In the genomic region with DNA sequence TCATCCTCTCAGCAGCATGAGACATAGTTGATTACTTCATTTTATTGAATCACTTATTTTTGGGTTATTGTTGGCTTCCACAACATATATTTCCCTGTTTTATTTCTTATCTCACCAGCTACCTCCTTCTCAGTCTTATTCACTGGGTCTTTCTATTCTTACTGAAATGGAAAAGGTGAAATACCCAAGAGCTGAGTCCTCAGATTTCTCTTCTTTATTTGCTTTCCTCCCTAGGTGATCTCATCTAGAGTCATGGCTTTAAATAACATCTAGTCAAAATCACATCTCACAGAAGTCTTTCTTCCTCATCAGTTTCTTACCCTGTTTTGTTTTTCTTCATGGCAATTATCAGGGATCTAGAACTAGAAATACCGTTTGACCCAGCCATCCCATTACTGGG, we compare ENCODE assay signal across 19 cellular contexts.
A peak's percentile ranks its signal among the peaks of the same experiment; 100 is the strongest.
DNase-seq lines count a peak whose midpoint lies in the region; ATAC-seq and TF ChIP-seq lines count a peak whose summit lies in the region.
"Had no signal": no experiment of that assay in that cellular context is flagged by ENCODE, and none has a peak within 500 bp of the region (broad histone marks: within the 10 kb centered on the region; RNA-seq: fewer than 3 reads in every experiment).

No MANE protein-coding gene starts in this region.

- no peaks in the 10 kb centered on the region for H3K36me3 ChIP-seq in mesenchymal stem cell (ENCODE audit: control insufficient read depth in 1 of 2, insufficient read depth in 2 of 2, low read depth in 1 of 2, low read length in 2 of 2)
- H3K36me3 ChIP-seq in neural progenitor cell, result no peaks in the 10 kb centered on the region
- H3K36me3 ChIP-seq: HAP-1, ovary, Peyer's patch, sigmoid colon, stomach, upper lobe of right lung had no signal

- DNase-seq in EH (ENCODE audit: low read depth), result peak; percentile 31
- peak; percentile 45 for DNase-seq in MCF 10A (ENCODE audit: unreplicated experiment)
- no peak for DNase-seq in mesenchymal stem cell
- DNase-seq in neural progenitor cell (ENCODE audit: low spot score), result no peak
- no peak for DNase-seq in activated naive CD4-positive, alpha-beta T cell treated with anti-CD3 and anti-CD28 coated beads, Interleukin-2, amount 50 U/mL, for 16 hours
- DNase-seq: activated CD4-positive, alpha-beta T cell treated with anti-CD3 and anti-CD28 coated beads, Interleukin-2, amount 10 ng/mL, durations not matched to agents 7 days and 5 days; NCI-H1417; NCI-H82; ovary; Peyer's patch; sigmoid colon; stimulated activated CD4-positive, alpha-beta T cell treated with anti-CD3 and anti-CD28 coated beads, Interleukin-1b, Interleukin-23, amount 100 ng/mL, for 48 hours; stomach; upper lobe of right lung had no signal

- intact Hi-C loops in MCF 10A (cut with micrococcal nuclease), result loop anchor here (5.0 kb wide), 2 partner anchors 104 to 149 kb away; a partner anchor contains a TSS

- WGBS in mesenchymal stem cell, result no CpG with 5 or more reads among the region's 1 CpG

- no peaks in the 10 kb centered on the region for H3K79me1 ChIP-seq in mesenchymal stem cell (replicated peaks; ENCODE audit: low read length, poor library complexity, severe bottlenecking)

- no peak overlapping the region for H2AK5ac ChIP-seq in mesenchymal stem cell (ENCODE audit: low read length, severe bottlenecking)

- H3K9me3 ChIP-seq in mesenchymal stem cell (ENCODE audit: control insufficient read depth, low read length) (no peaks in the 10 kb centered on the region), neural progenitor cell (ENCODE audit: low read depth) (no peaks in the 10 kb centered on the region)
- H3K9me3 ChIP-seq: HAP-1, ovary, Peyer's patch, sigmoid colon, stomach, upper lobe of right lung had no signal

- H3K9me3 Mint-ChIP-seq in IgD-negative memory B cell, result peaks cover 0 to 5% (median 0%) of the 10 kb centered on the region in 3 donors
- peaks cover 7% of the 10 kb centered on the region for H3K9me3 Mint-ChIP-seq in MCF 10A (ENCODE audit: unreplicated experiment)
- no peaks in the 10 kb centered on the region for H3K9me3 Mint-ChIP-seq in neural progenitor cell
- H3K9me3 Mint-ChIP-seq: activated CD4-positive, alpha-beta T cell treated with anti-CD3 and anti-CD28 coated beads, Interleukin-2, amount 10 ng/mL, durations not matched to agents 7 days and 5 days had no signal

- no peaks in the 10 kb centered on the region for H3K79me2 ChIP-seq in neural progenitor cell (ENCODE audit: low read depth)

- H3K9ac ChIP-seq in mesenchymal stem cell (ENCODE audit: low read length) (peak overlapping the region; percentile 35), neural progenitor cell (no peak overlapping the region)

- POLR2A ChIA-PET in MCF 10A (lab: Yijun Ruan, JAX), result interaction anchor here (0.7 to 5.7 kb wide), 11 partner anchors 11 to 155 kb away, joined by 3 to 55 read pairs (median 10); no protein-coding TSS in a partner anchor

- CTCF ChIA-PET in MCF 10A (lab: Yijun Ruan, JAX), result interaction anchor here (1.0 kb wide), 1 partner anchor 154 kb away, joined by 3 read pairs; no protein-coding TSS in a partner anchor

- no peak overlapping the region for H2BK12ac ChIP-seq in mesenchymal stem cell (ENCODE audit: low read length in 2 of 2)

- no peaks in the 10 kb centered on the region for H3K4me1 ChIP-seq in mesenchymal stem cell (ENCODE audit: control insufficient read depth, insufficient read depth, low read depth, low read length)
- H3K4me1 ChIP-seq in neural progenitor cell, result peaks cover 1% of the 10 kb centered on the region
- H3K4me1 ChIP-seq: HAP-1, Peyer's patch, sigmoid colon, stomach, upper lobe of right lung had no signal

- H3K4me3 Mint-ChIP-seq in IgD-negative memory B cell (no peak overlapping the region), MCF 10A (ENCODE audit: unreplicated experiment) (peak overlapping the region; percentile 13), neural progenitor cell (no peak overlapping the region)
- H3K4me3 Mint-ChIP-seq: activated CD4-positive, alpha-beta T cell treated with anti-CD3 and anti-CD28 coated beads, Interleukin-2, amount 10 ng/mL, durations not matched to agents 7 days and 5 days; activated naive CD4-positive, alpha-beta T cell treated with anti-CD3 and anti-CD28 coated beads, Interleukin-2, amount 50 U/mL, for 24 hours had no signal

- H2BK15ac ChIP-seq in mesenchymal stem cell (ENCODE audit: low read depth, poor library complexity, severe bottlenecking), result no peak overlapping the region

- no peak overlapping the region for H3K23ac ChIP-seq in mesenchymal stem cell (ENCODE audit: low read length in 2 of 2)

- H3F3A ChIP-seq in neural progenitor cell (ENCODE audit: low read depth), result no peaks in the 10 kb centered on the region

- H2BK120ac ChIP-seq in mesenchymal stem cell (ENCODE audit: low read depth, low read length), result no peak overlapping the region

- H3K27ac ChIP-seq in mesenchymal stem cell (ENCODE audit: low read length, poor library complexity, severe bottlenecking), result no peak overlapping the region
- H3K27ac ChIP-seq in neural progenitor cell, result no peak overlapping the region
- H3K27ac ChIP-seq: ovary, Peyer's patch, sigmoid colon, stomach, upper lobe of right lung had no signal

- TF ChIP-seq CTCF in MCF 10A (IDR thresholded peaks at IDR 0.05; ENCODE audit: unreplicated experiment) (no peak), neural progenitor cell (IDR thresholded peaks at IDR 0.05) (no peak)

- H3K27me3 Mint-ChIP-seq in IgD-negative memory B cell, result peaks cover 9% of the 10 kb centered on the region
- no peaks in the 10 kb centered on the region for H3K27me3 Mint-ChIP-seq in MCF 10A (ENCODE audit: insufficient read depth, unreplicated experiment)
- H3K27me3 Mint-ChIP-seq in neural progenitor cell (ENCODE audit: insufficient read depth, low read depth), result no peaks in the 10 kb centered on the region

- BruUV-seq in MCF 10A (replicated peaks; lab: Mats Ljungman, UMichigan), result no TSS peak

- H3K36me3 Mint-ChIP-seq in IgD-negative memory B cell (no peaks in the 10 kb centered on the region), MCF 10A (ENCODE audit: insufficient read depth, unreplicated experiment) (no peaks in the 10 kb centered on the region), neural progenitor cell (no peaks in the 10 kb centered on the region)
- H3K36me3 Mint-ChIP-seq: activated naive CD4-positive, alpha-beta T cell treated with anti-CD3 and anti-CD28 coated beads, Interleukin-2, amount 50 U/mL, for 24 hours had no signal

- H3K14ac ChIP-seq in mesenchymal stem cell (ENCODE audit: low read length in 2 of 2), result no peak overlapping the region

- H3K4me3 ChIP-seq in mesenchymal stem cell (ENCODE audit: insufficient read depth in 1 of 2, low read depth in 1 of 2, low read length in 2 of 2), result no peak overlapping the region
- H3K4me3 ChIP-seq in neural progenitor cell, result no peak overlapping the region
- H3K4me3 ChIP-seq: HAP-1, ovary, Peyer's patch, sigmoid colon, stomach, upper lobe of right lung had no signal

- no peak overlapping the region for H4K91ac ChIP-seq in mesenchymal stem cell (ENCODE audit: low read length)

- no peaks in the 10 kb centered on the region for H4K20me1 ChIP-seq in neural progenitor cell (ENCODE audit: low read depth)

- H2AFZ ChIP-seq in mesenchymal stem cell (ENCODE audit: low read depth, low read length), result no peak overlapping the region
- H2AFZ ChIP-seq in neural progenitor cell (replicated peaks), result no peak overlapping the region

- H3K27me3 ChIP-seq in mesenchymal stem cell (ENCODE audit: control insufficient read depth in 1 of 2, insufficient read depth in 1 of 2, low read length in 2 of 2) (no peaks in the 10 kb centered on the region), neural progenitor cell (no peaks in the 10 kb centered on the region)
- H3K27me3 ChIP-seq: ovary, Peyer's patch, sigmoid colon, stomach, upper lobe of right lung had no signal

- peak overlapping the region in 2 of 3 donors; percentile 25 to 40 for H3K27ac Mint-ChIP-seq in IgD-negative memory B cell
- peak overlapping the region; percentile 72 for H3K27ac Mint-ChIP-seq in MCF 10A (ENCODE audit: low read depth, unreplicated experiment)
- H3K27ac Mint-ChIP-seq in neural progenitor cell, result no peak overlapping the region
- H3K27ac Mint-ChIP-seq: activated CD4-positive, alpha-beta T cell treated with anti-CD3 and anti-CD28 coated beads, Interleukin-2, amount 10 ng/mL, durations not matched to agents 7 days and 5 days; activated naive CD4-positive, alpha-beta T cell treated with anti-CD3 and anti-CD28 coated beads, Interleukin-2, amount 50 U/mL, for 24 hours had no signal

- H2BK5ac ChIP-seq in mesenchymal stem cell (ENCODE audit: low read depth, low read length, poor library complexity, severe bottlenecking), result no peak overlapping the region

- ATAC-seq in GM21526 (IDR thresholded peaks at IDR 0.05; ENCODE audit: low FRiP score, unreplicated experiment) (no peak), GM21576 (IDR thresholded peaks at IDR 0.05; ENCODE audit: unreplicated experiment) (no peak)
- ATAC-seq: upper lobe of right lung had no signal

- H3K18ac ChIP-seq in mesenchymal stem cell (ENCODE audit: low read depth in 1 of 2, low read length in 2 of 2), result no peak overlapping the region

- no peak overlapping the region for H3K4ac ChIP-seq in mesenchymal stem cell (ENCODE audit: low read depth in 1 of 2, low read length in 2 of 2)

- no peak overlapping the region for H3K4me2 ChIP-seq in mesenchymal stem cell (ENCODE audit: low read length, poor library complexity, severe bottlenecking)
- no peak overlapping the region for H3K4me2 ChIP-seq in neural progenitor cell

- H4K8ac ChIP-seq in mesenchymal stem cell (ENCODE audit: low read length), result no peak overlapping the region

- H3K4me1 Mint-ChIP-seq in IgD-negative memory B cell (no peaks in the 10 kb centered on the region), MCF 10A (ENCODE audit: insufficient read depth, unreplicated experiment) (peaks cover 35% of the 10 kb centered on the region), neural progenitor cell (peaks cover 18% of the 10 kb centered on the region)
- H3K4me1 Mint-ChIP-seq: activated CD4-positive, alpha-beta T cell treated with anti-CD3 and anti-CD28 coated beads, Interleukin-2, amount 10 ng/mL, durations not matched to agents 7 days and 5 days had no signal

Comparison
In these comparisons a context has a peak if more than half of its experiments do, and no peak if none do; other contexts are left out.
1. DNase-seq: peak in EH (single experiment) and MCF 10A (single experiment); none in mesenchymal stem cell (single experiment), neural progenitor cell (single experiment) and activated naive CD4-positive, alpha-beta T cell treated with anti-CD3 and anti-CD28 coated beads, Interleukin-2, amount 50 U/mL, for 16 hours (single experiment).